In the genomic region with DNA sequence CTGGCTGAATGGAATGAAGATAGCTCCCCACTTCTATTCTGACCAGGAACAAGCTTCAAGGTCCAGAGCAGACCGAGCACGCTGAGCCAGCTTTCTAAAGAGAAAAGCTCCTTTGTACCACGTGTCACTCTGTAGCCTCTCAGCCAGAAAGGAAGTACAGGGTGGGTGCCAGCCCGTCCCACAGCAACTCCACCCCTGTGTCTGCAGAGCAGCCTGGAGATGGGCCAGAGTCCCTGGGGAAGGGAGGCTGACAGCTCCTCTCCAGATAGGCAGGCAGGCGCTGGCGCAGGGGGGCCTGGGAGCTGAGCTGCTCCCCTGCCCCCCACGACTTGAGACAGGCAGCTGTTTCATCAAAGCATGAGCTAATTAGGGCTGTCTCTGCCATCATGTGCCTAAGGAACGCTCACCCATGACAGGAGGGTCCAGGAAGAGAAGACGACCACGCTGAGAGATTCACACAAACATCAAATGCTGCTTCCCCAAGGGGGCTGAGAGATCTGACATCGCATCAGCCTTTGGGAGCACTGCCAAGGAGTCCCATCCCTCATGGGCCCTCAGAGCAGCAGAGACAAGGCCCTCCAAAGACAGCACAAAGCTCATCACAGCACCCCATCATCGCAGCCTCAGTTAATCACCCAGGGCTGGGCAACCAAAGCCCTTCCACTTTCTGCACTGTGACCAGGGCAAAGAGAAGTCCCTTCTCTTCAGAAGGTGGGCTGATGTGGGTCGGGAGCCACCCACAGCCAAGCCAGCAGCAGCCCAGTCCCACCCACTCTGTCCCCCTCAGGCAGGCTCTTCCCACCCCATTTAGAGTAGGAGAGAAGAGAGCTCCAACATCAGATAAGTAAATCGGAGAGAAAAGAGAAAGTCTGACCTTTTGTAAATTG, we compare ENCODE assay signal across 9 cellular contexts.
DNase-seq lines count a peak whose midpoint lies in the region; TF ChIP-seq lines count a peak whose summit lies in the region.
"Had no signal": no experiment of that assay in that cellular context is flagged by ENCODE, and none has a peak within 500 bp of the region (broad histone marks: within the 10 kb centered on the region; RNA-seq: fewer than 3 reads in every experiment).

No MANE protein-coding gene starts in this region.

- no peak overlapping the region for H3K23ac ChIP-seq in neuronal stem cell (ENCODE audit: low read depth, low read length, poor library complexity)

- H2BK12ac ChIP-seq in neuronal stem cell (ENCODE audit: low read length): no peak overlapping the region

- H3K36me3 ChIP-seq in neuronal stem cell (replicated peaks in 1 of 2; ENCODE audit: control insufficient read depth in 2 of 2, insufficient read depth in 2 of 2, low read length in 2 of 2): peaks cover 0 to 2% of the 10 kb centered on the region in 2 donors

- no peak for TF ChIP-seq CTCF in AG09309 (IDR thresholded peaks at IDR 0.05; ENCODE audit: control insufficient read depth, insufficient read depth, low read depth, low read length, missing control alignments)
- no peak for TF ChIP-seq CTCF in GM13976 (IDR thresholded peaks at IDR 0.05; ENCODE audit: borderline replicate concordance, control extremely low read depth, extremely low read depth, insufficient read depth, missing control alignments)
- TF ChIP-seq CTCF in VCaP (conservative IDR thresholded peaks at IDR 0.05): no peak

- peak overlapping the region; percentile 83 for H3K27ac ChIP-seq in VCaP
- no peak overlapping the region for H3K27ac ChIP-seq in neuronal stem cell (replicated peaks; ENCODE audit: low read length)
- H3K27ac ChIP-seq: epithelial cell of prostate had no signal

- H3K9ac ChIP-seq in neuronal stem cell (ENCODE audit: low read depth, low read length, poor library complexity): no peak overlapping the region

- H3K14ac ChIP-seq in neuronal stem cell (ENCODE audit: low read length): no peak overlapping the region

- H4K8ac ChIP-seq in neuronal stem cell (ENCODE audit: low read depth, low read length): no peak overlapping the region

- in situ Hi-C loops in GM13976 (cut with MboI; ENCODE audit: low sequenced_read_pairs, unreplicated experiment): no loop called here
- in situ Hi-C loops in ACHN (cut with HindIII; ENCODE audit: low pct_ligation_motif_present, low pct_unique_long_range_greater_than_20kb, low sequenced_read_pairs): no loop called here

- no peaks in the 10 kb centered on the region for H3K79me1 ChIP-seq in neuronal stem cell (ENCODE audit: low read depth, low read length)

- H2BK120ac ChIP-seq in neuronal stem cell (ENCODE audit: low read depth, low read length): no peak overlapping the region

- H2AK5ac ChIP-seq in neuronal stem cell (ENCODE audit: low read depth, low read length): no peak overlapping the region

- H3K4me3 ChIP-seq in AG09309 (ENCODE audit: control insufficient read depth, low read depth, low read length) (no peak overlapping the region), neuronal stem cell (ENCODE audit: low read length in 2 of 2) (no peak overlapping the region)

- H3K18ac ChIP-seq in neuronal stem cell (ENCODE audit: low read length): peak overlapping the region; percentile 34

- H3K4me2 ChIP-seq in neuronal stem cell (ENCODE audit: insufficient read depth, low read length, poor library complexity, severe bottlenecking): no peak overlapping the region

- no peak overlapping the region for H2BK15ac ChIP-seq in neuronal stem cell (ENCODE audit: low read length)

- no peak overlapping the region for H4K91ac ChIP-seq in neuronal stem cell (ENCODE audit: low read depth, low read length, poor library complexity)

- H3K4me1 ChIP-seq in neuronal stem cell (ENCODE audit: control insufficient read depth in 2 of 2, insufficient read depth in 1 of 2, low read depth in 1 of 2, low read length in 2 of 2): peaks cover 23 to 37% of the 10 kb centered on the region in 2 donors

- no peak overlapping the region for H2BK5ac ChIP-seq in neuronal stem cell (ENCODE audit: low read length)

- H3K4ac ChIP-seq in neuronal stem cell (ENCODE audit: low read length): no peak overlapping the region

- DNase-seq in AG09309 (ENCODE audit: low read depth): peak; percentile 10
- peak; percentile 58 for DNase-seq in GM13976 (ENCODE audit: low spot score)
- peak; percentile 82 for DNase-seq in NCI-H1092 (lab: John Stamatoyannopoulos, UW)
- peak; percentile 48 for DNase-seq in germinal center (ENCODE audit: low spot score)
- no peak for DNase-seq in neuronal stem cell (ENCODE audit: low spot score)
- no peak for DNase-seq in ACHN
- DNase-seq in ecto neural progenitor cell (ENCODE audit: low spot score): no peak

- H2AFZ ChIP-seq in neuronal stem cell (ENCODE audit: low read length): no peak overlapping the region

- no peaks in the 10 kb centered on the region for H3K27me3 ChIP-seq in neuronal stem cell (ENCODE audit: control insufficient read depth in 3 of 3, insufficient read depth in 3 of 3, low read depth in 1 of 3, low read length in 3 of 3)

- H3K9me3 ChIP-seq in neuronal stem cell (replicated peaks in 1 of 2; ENCODE audit: control insufficient read depth in 2 of 2, insufficient read depth in 1 of 2, low read depth in 1 of 2, low read length in 2 of 2): no peaks in the 10 kb centered on the region

- no CpG with 5 or more reads among the region's 14 CpGs for WGBS in neuronal stem cell (ENCODE audit: extremely low coverage in 2 of 2, insufficient read length in 2 of 2, insufficient replicate concordance in 1 of 2), 2 donors

Comparison
In these comparisons a context has a peak if more than half of its experiments do, and no peak if none do; other contexts are left out.
1. DNase-seq: peak in AG09309 (single experiment), GM13976 (single experiment), NCI-H1092 (single experiment) and germinal center (single experiment); none in neuronal stem cell (single experiment), ACHN (single experiment) and ecto neural progenitor cell (single experiment).